Comparison of ENCODE assay signal across 21 cellular contexts in the genomic region with DNA sequence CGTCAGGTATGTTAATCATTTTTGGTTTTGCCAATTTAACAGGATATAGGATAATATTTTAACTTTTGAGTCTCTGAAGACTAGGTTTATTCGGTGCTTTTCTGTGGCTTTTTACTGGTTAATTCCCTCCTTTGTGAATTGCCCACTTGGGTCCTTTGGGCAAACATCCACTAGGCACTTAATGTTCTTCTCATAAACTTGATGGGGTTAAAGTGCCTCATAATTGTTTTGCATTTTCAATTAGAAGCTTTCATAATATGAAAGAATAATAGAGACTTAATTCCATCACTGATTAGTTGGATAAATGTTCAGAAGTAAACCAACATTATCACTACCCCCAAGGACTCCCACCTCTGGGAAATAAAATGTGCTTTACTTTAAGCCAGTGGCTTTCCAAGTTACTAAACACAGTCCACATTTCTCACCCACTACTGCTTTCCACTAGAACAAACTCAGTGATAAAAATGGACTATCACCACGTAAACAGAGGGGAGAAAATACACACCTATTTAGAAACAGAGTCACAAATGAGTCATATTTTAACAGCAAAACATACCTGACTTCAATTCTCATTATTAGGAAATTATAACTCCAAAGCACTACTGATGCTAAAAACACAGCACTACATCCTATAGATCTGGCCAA. TPM values are rescaled to one million over a fixed set of nuclear protein-coding genes. Genes with fewer than 3 reads are reported as not detected.
A peak's percentile ranks its signal among the peaks of the same experiment; 100 is the strongest.
DNase-seq lines count a peak whose midpoint lies in the region; ATAC-seq and FAIRE-seq lines count a peak whose summit lies in the region.
"Had no signal": no experiment of that assay in that cellular context is flagged by ENCODE, and none has a peak within 500 bp of the region (broad histone marks: within the 10 kb centered on the region; RNA-seq: fewer than 3 reads in every experiment).

No MANE protein-coding gene starts in this region.

- H3K27me3 Mint-ChIP-seq in natural killer cell treated with Interleukin-12 subunit alpha and Interleukin-12 subunit beta and Interleukin-15 and Interleukin-18, amount 100 ng/mL, for 72 hours = peaks cover 12 to 18% of the 10 kb centered on the region in 2 donors

- H3K9me3 Mint-ChIP-seq in natural killer cell treated with Interleukin-12 subunit alpha and Interleukin-12 subunit beta and Interleukin-15 and Interleukin-18, amount 100 ng/mL, for 72 hours = no peaks in the 10 kb centered on the region
- H3K9me3 Mint-ChIP-seq: GM23338 had no signal

- H4K20me1 ChIP-seq in BLaER1 = peaks cover 31% of the 10 kb centered on the region

- no peak overlapping the region for H3K4me3 ChIP-seq in BLaER1
- H3K4me3 ChIP-seq: A549, GM23338 had no signal

- H3K36me3 ChIP-seq in BLaER1 = peaks cover 7% of the 10 kb centered on the region; the same call in 1 of the 2 replicates

- peak; percentile 33 for FAIRE-seq in islet of Langerhans (lab: Jason Lieb, UNC)
- FAIRE-seq: A549 had no signal

- H3K27ac ChIP-seq in BLaER1 = no peak overlapping the region
- H3K27ac ChIP-seq: A549, RWPE1 had no signal

- H3K4me2 ChIP-seq in BLaER1 = peak overlapping the region; percentile 64
- H3K4me2 ChIP-seq: A549, GM23338 had no signal

- no peak overlapping the region for H3K4me3 Mint-ChIP-seq in natural killer cell treated with Interleukin-12 subunit alpha and Interleukin-12 subunit beta and Interleukin-15 and Interleukin-18, amount 100 ng/mL, for 72 hours
- H3K4me3 Mint-ChIP-seq: CD8-positive, alpha-beta memory T cell; GM23338 had no signal

- no peaks in the 10 kb centered on the region for H3K27me3 ChIP-seq in BLaER1

- no peak overlapping the region for H3K27ac Mint-ChIP-seq in natural killer cell treated with Interleukin-12 subunit alpha and Interleukin-12 subunit beta and Interleukin-15 and Interleukin-18, amount 100 ng/mL, for 72 hours
- H3K27ac Mint-ChIP-seq: CD8-positive, alpha-beta memory T cell; GM23338 had no signal

- H3K4me1 ChIP-seq in BLaER1 = peaks cover 65% of the 10 kb centered on the region

- ATAC-seq in natural killer cell treated with Interleukin-12 subunit alpha and Interleukin-12 subunit beta and Interleukin-15 and Interleukin-18, amount 100 ng/mL, for 72 hours = no peak
- ATAC-seq: A549, GM23338, HCT116 had no signal

- H3K36me3 Mint-ChIP-seq in natural killer cell treated with Interleukin-12 subunit alpha and Interleukin-12 subunit beta and Interleukin-15 and Interleukin-18, amount 100 ng/mL, for 72 hours = no peaks in the 10 kb centered on the region
- H3K36me3 Mint-ChIP-seq: CD8-positive, alpha-beta memory T cell had no signal

- peak; percentile 19 for DNase-seq in DMS79 treated with DMSO at 0.1 percent for 48 hours (lab: John Stamatoyannopoulos, UW)
- peak; percentile 13 for DNase-seq in NCI-H69 (lab: John Stamatoyannopoulos, UW)
- DNase-seq in OCI-M1 (lab: John Stamatoyannopoulos, UW) = no peak
- no peak for DNase-seq in NCI-H524 treated with DMSO at 0.1 percent for 48 hours (lab: John Stamatoyannopoulos, UW)
- DNase-seq in natural killer cell treated with Interleukin-12 subunit alpha and Interleukin-12 subunit beta and Interleukin-15 and Interleukin-18, amount 100 ng/mL, for 72 hours (ENCODE audit: low spot score) = no peak
- DNase-seq in activated CD4-positive, alpha-beta T cell treated with anti-CD3 and anti-CD28 coated beads, Interleukin-2, amount 50 U/mL, for 48 hours = no peak
- DNase-seq: CD8-positive, alpha-beta memory T cell; KBM-7; MV-4-11; NCI-H1417 treated with DMSO at 0.1 percent for 48 hours; NCI-H2029; NCI-H2171 treated with DMSO at 0.1 percent for 48 hours; NCI-H446; SIG-M5; T-helper 1 cell had no signal

- no peaks in the 10 kb centered on the region for H3K4me1 Mint-ChIP-seq in natural killer cell treated with Interleukin-12 subunit alpha and Interleukin-12 subunit beta and Interleukin-15 and Interleukin-18, amount 100 ng/mL, for 72 hours (ENCODE audit: low read depth in 2 of 2)
- H3K4me1 Mint-ChIP-seq: CD8-positive, alpha-beta memory T cell had no signal

- H3K9ac ChIP-seq in BLaER1 = no peak overlapping the region

- H3K9me3 ChIP-seq in BLaER1 = no peaks in the 10 kb centered on the region
- H3K9me3 ChIP-seq: A549 had no signal

RNA-seq across cellular contexts. Expression of a gene that starts 41.4 kb away (rescaled TPM):
- total RNA-seq in natural killer cell treated with Interleukin-12 subunit alpha and Interleukin-12 subunit beta and Interleukin-15 and Interleukin-18, amount 100 ng/mL, for 72 hours = under 1 TPM in 1 of 2 donors, not detected in 1; 0.56 TPM

Comparison
In these comparisons a context has a peak if more than half of its experiments do, and no peak if none do; other contexts are left out.
1. DNase-seq: peak in DMS79 treated with DMSO at 0.1 percent for 48 hours (single experiment) and NCI-H69 (single experiment); none in OCI-M1 (single experiment), NCI-H524 treated with DMSO at 0.1 percent for 48 hours (single experiment), natural killer cell treated with Interleukin-12 subunit alpha and Interleukin-12 subunit beta and Interleukin-15 and Interleukin-18, amount 100 ng/mL, for 72 hours (single experiment) and activated CD4-positive, alpha-beta T cell treated with anti-CD3 and anti-CD28 coated beads, Interleukin-2, amount 50 U/mL, for 48 hours (0 of 2).